Comparison of ENCODE assay signal across 9 cellular contexts in the genomic region with DNA sequence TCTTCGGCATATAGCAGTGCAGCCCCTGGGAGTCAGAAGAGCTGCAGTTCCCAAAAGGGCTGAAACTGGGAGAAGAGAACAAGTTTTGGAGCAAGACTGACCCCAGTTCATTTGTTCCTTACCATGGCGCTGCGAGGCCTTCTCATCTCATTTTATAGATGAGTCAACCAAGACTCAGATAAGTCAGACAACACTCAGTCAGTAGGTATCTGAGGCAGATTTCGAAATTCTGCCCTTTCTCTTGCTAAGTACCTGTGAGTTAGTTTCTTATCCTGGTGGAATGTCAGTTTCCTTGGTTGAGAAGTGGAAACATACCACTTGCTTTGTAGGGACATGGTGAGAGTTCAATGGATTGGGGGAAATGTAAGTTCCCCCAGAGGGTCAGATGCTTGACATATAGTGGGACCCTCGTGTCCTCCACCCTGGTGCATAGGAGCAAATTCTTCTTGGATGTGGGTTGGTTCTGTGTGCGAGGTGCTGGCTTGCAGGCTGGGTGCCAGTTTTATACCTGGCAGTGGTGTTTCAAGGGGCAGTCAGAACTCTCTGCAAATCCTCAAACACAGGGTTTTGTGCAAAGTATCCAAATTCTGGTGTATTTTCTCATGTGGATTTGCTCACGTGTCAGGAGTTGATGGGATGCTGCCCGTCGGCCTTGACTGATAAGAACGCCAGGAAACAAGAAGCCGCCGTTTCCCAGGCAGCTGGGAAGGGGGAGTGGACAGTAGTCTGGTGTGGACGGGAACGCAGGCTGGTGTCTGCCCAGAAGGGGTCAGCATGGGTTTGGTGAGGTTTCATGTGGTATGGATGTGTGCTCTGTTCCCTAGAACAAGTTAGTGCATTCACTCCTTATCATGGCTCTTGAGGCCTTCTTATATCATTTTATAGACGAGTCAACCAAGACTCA.
DNase-seq lines count a peak whose midpoint lies in the region; ATAC-seq and TF ChIP-seq lines count a peak whose summit lies in the region.
"Had no signal": no experiment of that assay in that cellular context is flagged by ENCODE, and none has a peak within 500 bp of the region (broad histone marks: within the 10 kb centered on the region; RNA-seq: fewer than 3 reads in every experiment).

No MANE protein-coding gene starts in this region.

- peaks cover 35% of the 10 kb centered on the region for H3K4me1 ChIP-seq in smooth muscle cell (ENCODE audit: low read depth)

- no TSS peak for BruUV-seq in Calu3 (replicated peaks; lab: Mats Ljungman, UMichigan)

- CTCF ChIA-PET in Calu3 (lab: Charles Lee) = interaction anchor here (0.8 to 0.9 kb wide), 2 partner anchors 21 to 59 kb away, joined by 3 read pairs; no protein-coding TSS in a partner anchor

- H3K9ac ChIP-seq in smooth muscle cell (ENCODE audit: low read depth) = peak overlapping the region; percentile 69

- no peak overlapping the region for H2AFZ ChIP-seq in smooth muscle cell (ENCODE audit: low read depth)

- no peaks in the 10 kb centered on the region for H3K27me3 ChIP-seq in smooth muscle cell (ENCODE audit: low read depth)

- H3K36me3 Mint-ChIP-seq in Calu3 (ENCODE audit: insufficient read depth, unreplicated experiment) = no peaks in the 10 kb centered on the region

- H3K4me3 Mint-ChIP-seq in Calu3 (ENCODE audit: low read depth, unreplicated experiment) = no peak overlapping the region

- H3K36me3 ChIP-seq in smooth muscle cell (ENCODE audit: low read depth) = no peaks in the 10 kb centered on the region

- intact Hi-C loops in left ventricle myocardium superior (cut with micrococcal nuclease) (loop anchor here (10.0 kb wide), 1 partner anchor 51 kb away; no protein-coding TSS in a partner anchor), Calu3 (cut with micrococcal nuclease; ENCODE audit: unreplicated experiment) (no loop called here)

- TF ChIP-seq CTCF in smooth muscle cell (IDR thresholded peaks at IDR 0.05; ENCODE audit: borderline replicate concordance, insufficient read depth, poor library complexity, severe bottlenecking) (peak; percentile 14), Calu3 (IDR thresholded peaks at IDR 0.05; ENCODE audit: unreplicated experiment) (no peak)

- H3K27ac Mint-ChIP-seq in Calu3 (ENCODE audit: unreplicated experiment) = no peak overlapping the region

- peak overlapping the region; percentile 88 for H3K4me2 ChIP-seq in smooth muscle cell

- H3K9me3 Mint-ChIP-seq in Calu3 (ENCODE audit: low read depth, unreplicated experiment) = no peaks in the 10 kb centered on the region

- H3K9me3 ChIP-seq in smooth muscle cell (replicated peaks; ENCODE audit: low read depth) = no peaks in the 10 kb centered on the region
- H3K9me3 ChIP-seq: mucosa of descending colon had no signal

- ATAC-seq in left ventricle myocardium superior (no peak), GM18870 (IDR thresholded peaks at IDR 0.05; ENCODE audit: unreplicated experiment) (no peak)

- peak; percentile 92 for DNase-seq in HCEC 1CT
- peak; percentile 49 for DNase-seq in UCSD-AML1 (lab: John Stamatoyannopoulos, UW; ENCODE audit: unreplicated experiment)
- DNase-seq in left ventricle myocardium superior = peak; percentile 23
- DNase-seq in smooth muscle cell (lab: John Stamatoyannopoulos, UW; ENCODE audit: unreplicated experiment) = no peak
- DNase-seq in Calu3 = no peak
- no peak for DNase-seq in NCI-H2081 (lab: John Stamatoyannopoulos, UW)
- no peak for DNase-seq in NK-92 (lab: John Stamatoyannopoulos, UW; ENCODE audit: unreplicated experiment)

- H3K4me1 Mint-ChIP-seq in Calu3 (ENCODE audit: low read depth, unreplicated experiment) = peaks cover 31% of the 10 kb centered on the region

- peaks cover 19% of the 10 kb centered on the region for H3F3A ChIP-seq in smooth muscle cell (ENCODE audit: low read depth)

- peaks cover 21% of the 10 kb centered on the region for H4K20me1 ChIP-seq in smooth muscle cell (ENCODE audit: low read depth)

- 28% methylated on average over 15 of the region's 15 CpGs for WGBS in smooth muscle cell (ENCODE audit: low lambda C conversion rate)

- H3K79me2 ChIP-seq in smooth muscle cell (ENCODE audit: low read depth) = peaks cover 57% of the 10 kb centered on the region

- H3K27ac ChIP-seq in smooth muscle cell (ENCODE audit: low read depth) = peak overlapping the region; percentile 91

- peaks cover 88% of the 10 kb centered on the region for H3K27me3 Mint-ChIP-seq in Calu3 (ENCODE audit: unreplicated experiment)

- H3K4me3 ChIP-seq in smooth muscle cell = peak overlapping the region; percentile 43
- H3K4me3 ChIP-seq: mucosa of descending colon had no signal

Comparison
In these comparisons a context has a peak if more than half of its experiments do, and no peak if none do; other contexts are left out.
1. DNase-seq: peak in HCEC 1CT (single experiment), UCSD-AML1 (single experiment) and left ventricle myocardium superior (single experiment); none in smooth muscle cell (single experiment), Calu3 (single experiment), NCI-H2081 (0 of 2) and NK-92 (single experiment).